Comparison of ENCODE assay signal across 1 cellular context in the genomic region with DNA sequence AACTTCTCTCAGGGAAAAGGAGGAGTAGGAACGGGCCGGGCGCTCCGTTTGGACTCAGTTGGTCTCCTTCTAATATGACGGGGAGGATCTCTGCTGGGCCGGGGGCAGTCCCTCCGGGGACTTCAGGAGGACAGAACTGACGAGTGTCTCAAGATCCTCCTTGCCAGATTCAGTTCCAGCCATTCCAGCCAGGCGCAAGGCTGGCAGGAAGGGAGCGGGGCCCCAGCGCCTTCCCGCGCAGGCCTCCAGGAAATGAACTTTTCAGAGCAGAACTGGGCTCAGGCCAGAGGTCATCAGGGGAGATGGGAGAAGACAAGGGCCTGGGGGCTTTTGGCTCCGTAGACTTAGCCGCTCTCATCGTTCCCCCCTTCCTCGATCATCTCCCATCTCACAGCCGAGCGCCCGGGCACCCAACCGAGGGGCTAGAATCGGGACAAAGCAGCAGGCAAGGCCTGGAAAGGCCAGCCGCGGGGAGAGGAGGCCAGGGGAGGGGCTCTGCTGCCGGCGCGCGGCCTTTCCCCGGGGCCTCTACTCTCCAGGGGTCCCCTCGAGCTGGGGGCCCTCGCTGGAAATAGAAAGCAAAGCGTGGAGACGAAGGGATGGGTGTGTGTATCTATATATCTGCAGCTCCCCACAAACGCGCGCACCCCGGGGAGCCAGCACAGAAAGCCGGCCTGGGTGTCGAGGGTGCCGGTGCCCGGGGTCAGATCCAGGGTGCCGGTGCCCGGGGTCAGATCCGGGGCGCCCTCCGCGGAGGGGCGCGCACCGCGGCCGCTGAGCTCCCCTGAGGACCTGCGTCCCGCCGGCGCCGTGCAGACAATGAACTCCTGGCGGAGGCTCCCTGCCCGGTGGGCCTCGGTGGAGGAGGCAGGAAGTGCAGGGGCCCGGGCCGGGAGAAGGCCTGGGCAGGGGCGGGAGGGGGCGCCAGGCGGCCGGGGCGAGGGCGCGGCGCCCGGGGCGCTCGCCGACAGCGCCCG.
TF ChIP-seq lines count a peak whose summit lies in the region.

No MANE protein-coding gene starts in this region.

TF ChIP-seq in HCT116, 20 proteins besides CTCF, POLR2A, EP300 and RAD21 (continued from another document):
- TF ChIP-seq REST (IDR thresholded peaks at IDR 0.05; ENCODE audit: low read depth) (no peak), ELF1 (IDR thresholded peaks at IDR 0.05; ENCODE audit: borderline replicate concordance, low read depth) (no peak), SP1 (IDR thresholded peaks at IDR 0.05; ENCODE audit: low read depth) (no peak), ZBTB33 (IDR thresholded peaks at IDR 0.05; ENCODE audit: extremely low read depth, insufficient replicate concordance, low read length) (no peak), CBX3 (IDR thresholded peaks at IDR 0.05; ENCODE audit: low read depth) (no peak), ZNF274 (IDR thresholded peaks at IDR 0.05; ENCODE audit: low read depth, low read length) (no peak), POLR2AphosphoS5 (IDR thresholded peaks at IDR 0.05; ENCODE audit: low read depth, low read length) (no peak), JUND (IDR thresholded peaks at IDR 0.05) (no peak), CEBPB (IDR thresholded peaks at IDR 0.05; ENCODE audit: low read depth) (no peak), TCF7L2 (IDR thresholded peaks at IDR 0.05; ENCODE audit: borderline replicate concordance, extremely low read depth, insufficient read depth, insufficient read length) (no peak)
- TF ChIP-seq, protein P1, sequence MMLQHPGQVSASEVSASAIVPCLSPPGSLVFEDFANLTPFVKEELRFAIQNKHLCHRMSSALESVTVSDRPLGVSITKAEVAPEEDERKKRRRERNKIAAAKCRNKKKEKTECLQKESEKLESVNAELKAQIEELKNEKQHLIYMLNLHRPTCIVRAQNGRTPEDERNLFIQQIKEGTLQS (IDR thresholded peaks at IDR 0.05) = no peak
